In genomic region chr10:46284286-46285229, GRCh38 we compare ENCODE assay signal across 8 cellular contexts. TPM values are rescaled to one million over a fixed set of nuclear protein-coding genes. Genes with fewer than 3 reads are reported as not detected.
DNase-seq lines count a peak whose midpoint lies in the region; ATAC-seq and TF ChIP-seq lines count a peak whose summit lies in the region.

No MANE protein-coding gene starts in this region.

- H3K36me3 Mint-ChIP-seq in T-helper 2 cell treated with Interferon-gamma antibody and Interleukin-4, amounts not matched to agents 5 μg/mL and 100 μg/mL, for 36 hours (ENCODE audit: low read depth): no peaks in the 10 kb centered on the region

- peak overlapping the region; percentile 87 for H3K4me3 Mint-ChIP-seq in T-helper 2 cell treated with Interferon-gamma antibody and Interleukin-4, amounts not matched to agents 5 μg/mL and 100 μg/mL, for 36 hours

- peak overlapping the region; percentile 58 for H3K4me3 ChIP-seq in GM12865 (ENCODE audit: low read depth, low read length)
- peak overlapping the region; percentile 61 for H3K4me3 ChIP-seq in astrocyte of the cerebellum (ENCODE audit: low read depth, low read length)

- peaks cover 20% of the 10 kb centered on the region for H3K4me1 Mint-ChIP-seq in T-helper 2 cell treated with Interferon-gamma antibody and Interleukin-4, amounts not matched to agents 5 μg/mL and 100 μg/mL, for 36 hours (ENCODE audit: low read depth)

- in situ Hi-C loops in astrocyte of the cerebellum (cut with HindIII; ENCODE audit: low sequenced_read_pairs): no loop called here

- no peaks in the 10 kb centered on the region for H3K9me3 Mint-ChIP-seq in T-helper 2 cell treated with Interferon-gamma antibody and Interleukin-4, amounts not matched to agents 5 μg/mL and 100 μg/mL, for 36 hours

- intact Hi-C loops in sciatic nerve (cut with DNase I): no loop called here

- peaks cover 26% of the 10 kb centered on the region for H3K27me3 Mint-ChIP-seq in T-helper 2 cell treated with Interferon-gamma antibody and Interleukin-4, amounts not matched to agents 5 μg/mL and 100 μg/mL, for 36 hours (ENCODE audit: low read depth)

- no peak for TF ChIP-seq CTCF in GM12865 (IDR thresholded peaks at IDR 0.05; ENCODE audit: insufficient read depth, low read depth, low read length, missing control alignments)
- TF ChIP-seq CTCF in astrocyte of the cerebellum (IDR thresholded peaks at IDR 0.05; ENCODE audit: low read depth, low read length, missing control alignments): no peak

- H3K27ac Mint-ChIP-seq in T-helper 2 cell treated with Interferon-gamma antibody and Interleukin-4, amounts not matched to agents 5 μg/mL and 100 μg/mL, for 36 hours: peak overlapping the region; percentile 83

- ATAC-seq in HG02571 (IDR thresholded peaks at IDR 0.05; ENCODE audit: unreplicated experiment): peak; percentile 96
- ATAC-seq in sciatic nerve: peak; percentile 95

- DNase-seq in GM12865 (ENCODE audit: low read depth) (peak; percentile 76), MV-4-11 (lab: John Stamatoyannopoulos, UW) (peak; percentile 62), astrocyte of the cerebellum (ENCODE audit: low read depth) (no peak), hypothalamus (lab: John Stamatoyannopoulos, UW) (peak in 49 of 51 donors; percentile 17 to 88 (median 65)), sciatic nerve (ENCODE audit: low spot score) (peak; percentile 88), NCI-H345 (lab: John Stamatoyannopoulos, UW) (no peak)
- DNase-seq in T-helper 2 cell treated with Interferon-gamma antibody and Interleukin-4, amounts not matched to agents 5 μg/mL and 100 μg/mL, for 36 hours (ENCODE audit: low spot score): peak; percentile 85

RNA-seq across cellular contexts. Expression of gene ANTXRL, which starts 2.2 kb away (rescaled TPM):
- total RNA-seq in sciatic nerve: not detected

Comparison
In these comparisons a context has a peak if more than half of its experiments do, and no peak if none do; other contexts are left out.
1. DNase-seq: peak in GM12865 (single experiment), MV-4-11 (single experiment), T-helper 2 cell treated with Interferon-gamma antibody and Interleukin-4, amounts not matched to agents 5 μg/mL and 100 μg/mL, for 36 hours (single experiment), hypothalamus (49 of 51) and sciatic nerve (single experiment); none in astrocyte of the cerebellum (single experiment) and NCI-H345 (single experiment).